18 cellular contexts compared by ENCODE assay signal in the genomic region with DNA sequence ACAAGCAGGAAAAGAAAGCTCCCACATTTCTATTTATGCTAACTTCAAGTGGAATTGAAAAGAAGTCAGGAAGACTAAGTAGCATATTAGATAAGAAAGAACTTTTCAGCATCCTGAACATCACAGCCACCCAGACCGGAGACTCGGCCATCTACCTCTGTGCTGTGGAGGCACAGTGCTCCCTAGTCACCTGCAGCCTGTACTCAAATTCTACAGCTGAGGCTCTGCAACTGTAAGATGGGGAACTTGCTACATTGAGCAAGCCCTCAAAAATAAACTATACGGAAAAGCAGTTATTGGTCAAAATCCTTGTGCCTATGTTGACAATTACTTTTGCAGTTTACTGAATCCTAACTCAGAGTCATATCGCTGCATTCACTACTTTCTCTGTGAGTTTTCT.
A peak's percentile ranks its signal among the peaks of the same experiment; 100 is the strongest.
DNase-seq lines count a peak whose midpoint lies in the region; ATAC-seq and TF ChIP-seq lines count a peak whose summit lies in the region.
"Had no signal": no experiment of that assay in that cellular context is flagged by ENCODE, and none has a peak within 500 bp of the region (broad histone marks: within the 10 kb centered on the region; RNA-seq: fewer than 3 reads in every experiment).

No MANE protein-coding gene starts in this region.

- no peaks in the 10 kb centered on the region for H3K79me2 ChIP-seq in SU-DHL-6 (ENCODE audit: insufficient read depth, low read length)

- H3K4me1 ChIP-seq in esophagus squamous epithelium: no peaks in the 10 kb centered on the region
- H3K4me1 ChIP-seq: breast epithelium, gastroesophageal sphincter, thyroid gland had no signal

- peak overlapping the region; percentile 29 for H3K27ac ChIP-seq in CD4-positive, alpha-beta T cell (ENCODE audit: low read depth, low read length)
- H3K27ac ChIP-seq in SU-DHL-6 (ENCODE audit: low read depth, low read length) (peak overlapping the region; percentile 23), esophagus squamous epithelium (no peak overlapping the region)
- H3K27ac ChIP-seq: breast epithelium, gastroesophageal sphincter, thyroid gland had no signal

- peak overlapping the region; percentile 17; the same call in 1 of the 2 replicates for H3K9ac ChIP-seq in SU-DHL-6 (ENCODE audit: low read length)

- intact Hi-C loops in CD14-positive monocyte (cut with micrococcal nuclease) (no loop called here), esophagus squamous epithelium (cut with DNase I) (no loop called here)
- intact Hi-C loops in CD4-positive, alpha-beta T cell (cut with DNase I, micrococcal nuclease): loop anchor here (10.0 kb wide), 4 partner anchors 48 to 328 kb away; no protein-coding TSS in a partner anchor

- DNase-seq in CD14-positive monocyte (ENCODE audit: low spot score): no peak
- DNase-seq in CD4-positive, alpha-beta T cell: no peak
- DNase-seq in effector memory CD8-positive, alpha-beta T cell: no peak
- no peak for DNase-seq in NCI-H2171 treated with DMSO at 0.1 percent for 48 hours (lab: John Stamatoyannopoulos, UW)
- DNase-seq in esophagus squamous epithelium (lab: John Stamatoyannopoulos, UW): no peak
- no peak for DNase-seq in NCI-H1105 treated with DMSO at 0.1 percent for 48 hours (lab: John Stamatoyannopoulos, UW)
- DNase-seq: dermis blood vessel endothelial cell; DMS 273 treated with DMSO at 0.1 percent for 48 hours; KG1; NCI-H1417; stimulated activated CD4-positive, alpha-beta T cell treated with anti-CD3 and anti-CD28 coated beads, Interleukin-12 subunit alpha, Interleukin-12 subunit beta, amount 100 ng/mL, for 4 hours; thyroid gland had no signal

- 93 to 94% methylated on average over 4 of the region's 4 CpGs for WGBS in esophagus squamous epithelium, 2 donors

- peaks cover 9% of the 10 kb centered on the region; the same call in 1 of the 2 replicates for H3F3A ChIP-seq in SU-DHL-6 (ENCODE audit: insufficient read depth)

- no peaks in the 10 kb centered on the region for H3K9me3 Mint-ChIP-seq in CD14-positive monocyte
- H3K9me3 Mint-ChIP-seq in CD4-positive, alpha-beta T cell: no peaks in the 10 kb centered on the region
- no peaks in the 10 kb centered on the region for H3K9me3 Mint-ChIP-seq in effector memory CD8-positive, alpha-beta T cell

- H3K27me3 Mint-ChIP-seq in CD14-positive monocyte (ENCODE audit: low read depth in 3 of 3): peaks cover 0 to 10% (median 2%) of the 10 kb centered on the region in 3 donors
- H3K27me3 Mint-ChIP-seq in CD4-positive, alpha-beta T cell: no peaks in the 10 kb centered on the region
- H3K27me3 Mint-ChIP-seq in effector memory CD8-positive, alpha-beta T cell: no peaks in the 10 kb centered on the region

- peak overlapping the region; percentile 89 for H2AFZ ChIP-seq in SU-DHL-6 (ENCODE audit: low read depth, low read length, severe bottlenecking)

- peak overlapping the region in 4 of 7 donors; percentile 41 to 61 (median 53) for H3K27ac Mint-ChIP-seq in CD14-positive monocyte
- peak overlapping the region; percentile 78 for H3K27ac Mint-ChIP-seq in CD4-positive, alpha-beta T cell
- no peak overlapping the region for H3K27ac Mint-ChIP-seq in effector memory CD8-positive, alpha-beta T cell

- no peaks in the 10 kb centered on the region for H3K27me3 ChIP-seq in CD4-positive, alpha-beta T cell (ENCODE audit: control insufficient read depth, insufficient read depth, low read length)
- H3K27me3 ChIP-seq in SU-DHL-6 (ENCODE audit: low read length) (no peaks in the 10 kb centered on the region), esophagus squamous epithelium (peaks cover 0 to 8% (median 0%) of the 10 kb centered on the region in 4 donors)
- H3K27me3 ChIP-seq: breast epithelium, gastroesophageal sphincter, thyroid gland had no signal

- no peaks in the 10 kb centered on the region for H3K36me3 Mint-ChIP-seq in CD14-positive monocyte
- no peaks in the 10 kb centered on the region for H3K36me3 Mint-ChIP-seq in CD4-positive, alpha-beta T cell (ENCODE audit: low read depth)
- no peaks in the 10 kb centered on the region for H3K36me3 Mint-ChIP-seq in effector memory CD8-positive, alpha-beta T cell (ENCODE audit: insufficient read depth)

- CTCF ChIA-PET in CD4-positive, alpha-beta T cell (lab: Charles Lee): interaction anchor here (1.6 kb wide), 1 partner anchor 343 kb away, joined by 5 read pairs; no protein-coding TSS in a partner anchor

- no peaks in the 10 kb centered on the region for H4K20me1 ChIP-seq in SU-DHL-6 (ENCODE audit: low read depth, low read length)

- no peaks in the 10 kb centered on the region for H3K9me3 ChIP-seq in CD4-positive, alpha-beta T cell (ENCODE audit: control insufficient read depth, low read length)
- H3K9me3 ChIP-seq in SU-DHL-6 (ENCODE audit: insufficient read depth, low read length): peaks cover under 1% of the 10 kb centered on the region; the same call in 1 of the 2 replicates
- H3K9me3 ChIP-seq in esophagus squamous epithelium: peaks cover 0 to 2% (median under 1%) of the 10 kb centered on the region in 3 donors
- H3K9me3 ChIP-seq: gastroesophageal sphincter, thyroid gland had no signal

- H3K4me3 Mint-ChIP-seq in CD14-positive monocyte: no peak overlapping the region
- H3K4me3 Mint-ChIP-seq in CD4-positive, alpha-beta T cell: peak overlapping the region; percentile 84
- peak overlapping the region; percentile 48 for H3K4me3 Mint-ChIP-seq in effector memory CD8-positive, alpha-beta T cell

- no peaks in the 10 kb centered on the region for H3K9me2 ChIP-seq in SU-DHL-6 (replicated peaks; ENCODE audit: insufficient read depth, low read length)

- peak overlapping the region; percentile 54 for H3K4me2 ChIP-seq in SU-DHL-6 (ENCODE audit: low read depth, low read length, poor library complexity, severe bottlenecking)

- POLR2A ChIA-PET in CD4-positive, alpha-beta T cell (lab: Charles Lee): interaction anchor here (0.5 to 2.0 kb wide), 4 partner anchors 264 to 343 kb away, joined by 3 to 5 read pairs (median 4); no protein-coding TSS in a partner anchor

- no peak for TF ChIP-seq POLR2A in esophagus squamous epithelium (IDR thresholded peaks at IDR 0.05)

- no peaks in the 10 kb centered on the region for H3K36me3 ChIP-seq in SU-DHL-6 (ENCODE audit: low read length)
- H3K36me3 ChIP-seq in esophagus squamous epithelium: no peaks in the 10 kb centered on the region
- H3K36me3 ChIP-seq: breast epithelium, gastroesophageal sphincter, thyroid gland had no signal

- ATAC-seq in CD4-positive, alpha-beta T cell (ENCODE audit: poor library complexity): no peak
- ATAC-seq in effector memory CD8-positive, alpha-beta T cell (replicated peaks): no peak
- ATAC-seq in HG03469 (IDR thresholded peaks at IDR 0.05; ENCODE audit: unreplicated experiment): no peak
- ATAC-seq: gastroesophageal sphincter, HCT116, left colon had no signal

- H3K4me3 ChIP-seq in SU-DHL-6 (ENCODE audit: insufficient read depth, low read length, poor library complexity, severe bottlenecking): peak overlapping the region; percentile 11
- H3K4me3 ChIP-seq in esophagus squamous epithelium: no peak overlapping the region
- H3K4me3 ChIP-seq: breast epithelium, gastroesophageal sphincter, thyroid gland had no signal

- peaks cover 32% of the 10 kb centered on the region for H3K4me1 Mint-ChIP-seq in CD14-positive monocyte
- H3K4me1 Mint-ChIP-seq in CD4-positive, alpha-beta T cell (ENCODE audit: low read depth): peaks cover 15% of the 10 kb centered on the region
- H3K4me1 Mint-ChIP-seq in effector memory CD8-positive, alpha-beta T cell (ENCODE audit: low read depth in 2 of 2): peaks cover 0 to 2% of the 10 kb centered on the region in 2 donors

- no peak for TF ChIP-seq CTCF in CD14-positive monocyte (IDR thresholded peaks at IDR 0.05)
- TF ChIP-seq CTCF in CD4-positive, alpha-beta T cell (IDR thresholded peaks at IDR 0.05): no peak
- TF ChIP-seq CTCF in SU-DHL-6 (IDR thresholded peaks at IDR 0.05; ENCODE audit: insufficient read depth, low read length, poor library complexity, severe bottlenecking): no peak
- TF ChIP-seq CTCF in esophagus squamous epithelium (IDR thresholded peaks at IDR 0.05): no peak

Comparison
In these comparisons a context has a peak if more than half of its experiments do, and no peak if none do; other contexts are left out.
1. H3K27ac Mint-ChIP-seq: peak in CD14-positive monocyte (4 of 7) and CD4-positive, alpha-beta T cell (single experiment); none in effector memory CD8-positive, alpha-beta T cell (0 of 2).
2. H3K4me3 Mint-ChIP-seq: peak in CD4-positive, alpha-beta T cell (single experiment) and effector memory CD8-positive, alpha-beta T cell (2 of 2); none in CD14-positive monocyte (0 of 2).
3. H3K27ac ChIP-seq: peak in CD4-positive, alpha-beta T cell (single experiment) and SU-DHL-6 (single experiment); none in esophagus squamous epithelium (0 of 4).
4. intact Hi-C loops: an anchor here in CD4-positive, alpha-beta T cell (10.0 kb wide); none called in CD14-positive monocyte and esophagus squamous epithelium.